In genomic region chr1:245804696-245805095, GRCh38 we compare ENCODE assay signal across 20 cellular contexts.
DNase-seq lines count a peak whose midpoint lies in the region; ATAC-seq, FAIRE-seq and TF ChIP-seq lines count a peak whose summit lies in the region.
"Had no signal": no experiment of that assay in that cellular context is flagged by ENCODE, and none has a peak within 500 bp of the region (broad histone marks: within the 10 kb centered on the region; RNA-seq: fewer than 3 reads in every experiment).

No MANE protein-coding gene starts in this region.

- no peak overlapping the region for H3K56ac ChIP-seq in IMR-90 (ENCODE audit: extremely low read depth, insufficient read depth, low read length)

- no peak overlapping the region for H2BK5ac ChIP-seq in IMR-90 (ENCODE audit: low read depth, low read length, poor library complexity, severe bottlenecking)

- H3K9ac ChIP-seq in IMR-90 (ENCODE audit: low read depth, low read length), result no peak overlapping the region
- H3K9ac ChIP-seq: BLaER1 had no signal

- peaks cover 11% of the 10 kb centered on the region for H3K4me1 ChIP-seq in IMR-90 (ENCODE audit: control insufficient read depth, insufficient read depth, low read length)

- H3K4me2 ChIP-seq in IMR-90 (ENCODE audit: low read depth, low read length), result no peak overlapping the region
- H3K4me2 ChIP-seq: BLaER1, GM23338 had no signal

- no peak overlapping the region for H2AK9ac ChIP-seq in IMR-90 (replicated peaks; ENCODE audit: low read depth, low read length, poor library complexity)

- no peak for TF ChIP-seq CTCF in IMR-90 (conservative IDR thresholded peaks at IDR 0.05; ENCODE audit: low read depth, low read length)

- H3K27ac Mint-ChIP-seq in activated naive CD8-positive, alpha-beta T cell treated with anti-CD3 and anti-CD28 coated beads, Interleukin-2, amount 50 U/mL, for 24 hours, result no peak overlapping the region
- H3K27ac Mint-ChIP-seq: CD14-positive monocyte; CD4-positive, alpha-beta memory T cell; GM23338; HFFc6 had no signal

- 0 out of 2 replicates have a peak overlapping the region, but pooled peaks have one; percentile 2 for H3K4ac ChIP-seq in IMR-90 (ENCODE audit: low read depth, low read length)

- H2BK120ac ChIP-seq in IMR-90 (ENCODE audit: low read depth, low read length), result 0 out of 2 replicates have a peak overlapping the region, but pooled peaks have one; percentile 1

- H3K79me1 ChIP-seq in IMR-90 (ENCODE audit: low read depth in 1 of 2, low read length in 2 of 2), result no peaks in the 10 kb centered on the region

- no peaks in the 10 kb centered on the region for H3K9me3 ChIP-seq in IMR-90 (ENCODE audit: control insufficient read depth, insufficient read depth, low read length)
- H3K9me3 ChIP-seq: BLaER1 had no signal

- H3K23ac ChIP-seq in IMR-90 (ENCODE audit: low read depth, low read length), result no peak overlapping the region

- no peaks in the 10 kb centered on the region for H4K20me1 ChIP-seq in IMR-90 (ENCODE audit: insufficient read depth, low read length)
- H4K20me1 ChIP-seq: BLaER1 had no signal

- TF ChIP-seq POLR2A in IMR-90 (IDR thresholded peaks at IDR 0.05; ENCODE audit: low read depth, low read length), result no peak
- TF ChIP-seq POLR2A in GM12892 (IDR thresholded peaks at IDR 0.05; ENCODE audit: low read depth, low read length), result no peak

- dilution Hi-C loops in IMR-90 (cut with HindIII; ENCODE audit: low sequenced_read_pairs, unreplicated experiment), result no loop called here

- FAIRE-seq in GM12892 (lab: Jason Lieb, UNC), result no peak
- FAIRE-seq: HTR-8/SVneo had no signal

- peaks cover 4% of the 10 kb centered on the region for H3K9me1 ChIP-seq in IMR-90 (ENCODE audit: insufficient read depth, low read length)

- POLR2A ChIA-PET in IMR-90 (lab: Charles Lee; ENCODE audit: unreplicated experiment), result interaction anchor here (0.8 kb wide), 1 partner anchor 19 kb away, joined by 4 read pairs; no protein-coding TSS in a partner anchor

- no peak overlapping the region for H3K4me3 ChIP-seq in IMR-90 (ENCODE audit: insufficient read depth, low read depth, low read length)
- H3K4me3 ChIP-seq: BLaER1, GM23338 had no signal

- no TSS peak for BruUV-seq in IMR-90 (replicated peaks; lab: Mats Ljungman, UMichigan)

- no CpG with 5 or more reads among the region's 4 CpGs for WGBS in IMR-90 (ENCODE audit: extremely low coverage in 2 of 2, insufficient read length in 1 of 2), 2 experiments

- H3K18ac ChIP-seq in IMR-90 (ENCODE audit: low read depth, low read length), result peak overlapping the region; percentile 38; the same call in 1 of the 2 replicates

- TF ChIP-seq RAD21 in IMR-90 (IDR thresholded peaks at IDR 0.05; ENCODE audit: low read length), result no peak

- intact Hi-C loops in IMR-90 (cut with micrococcal nuclease), result loop anchor here (5.0 to 10.0 kb wide), 2 partner anchors 207 to 650 kb away; partner anchors contain the start of gene KIF26B

- H2AK5ac ChIP-seq in IMR-90 (ENCODE audit: low read depth, low read length), result no peak overlapping the region

- peak overlapping the region; percentile 19; the same call in 1 of the 2 replicates for H4K5ac ChIP-seq in IMR-90 (ENCODE audit: low read depth, low read length)

- H2BK20ac ChIP-seq in IMR-90 (ENCODE audit: low read depth, low read length), result 0 out of 2 replicates have a peak overlapping the region, but pooled peaks have one; percentile 0

- ATAC-seq in IMR-90 (ENCODE audit: low read depth) (0 out of 2 replicates have a peak, but pooled peaks have one; percentile 16), HG03139 (IDR thresholded peaks at IDR 0.05; ENCODE audit: unreplicated experiment) (no peak)
- no peak for ATAC-seq in activated naive CD8-positive, alpha-beta T cell treated with anti-CD3 and anti-CD28 coated beads, Interleukin-2, amount 50 U/mL, for 24 hours
- ATAC-seq: GM23338, HCT116 had no signal

- no peak overlapping the region for H2BK15ac ChIP-seq in IMR-90 (ENCODE audit: low read depth, low read length)

- no peak overlapping the region for H2AFZ ChIP-seq in IMR-90 (replicated peaks; ENCODE audit: low read length, poor library complexity)
- H2AFZ ChIP-seq: GM23338 had no signal

- no peak for DNase-seq in IMR-90
- peak; percentile 83 for DNase-seq in amniotic epithelial cell (ENCODE audit: low read depth)
- peak; percentile 37 for DNase-seq in fibroblast of peridontal ligament (ENCODE audit: extremely low read depth)
- no peak for DNase-seq in NCI-H1930 (lab: John Stamatoyannopoulos, UW)
- no peak for DNase-seq in activated naive CD8-positive, alpha-beta T cell treated with anti-CD3 and anti-CD28 coated beads, Interleukin-2, amount 50 U/mL, for 24 hours
- no peak for DNase-seq in GM12892 (ENCODE audit: insufficient read length)
- DNase-seq: 8988T; CD4-positive, alpha-beta memory T cell; DMS153; DMS79; GDM1; H7; HFFc6 had no signal

- H3K4me3 Mint-ChIP-seq in activated naive CD8-positive, alpha-beta T cell treated with anti-CD3 and anti-CD28 coated beads, Interleukin-2, amount 50 U/mL, for 24 hours, result no peak overlapping the region
- H3K4me3 Mint-ChIP-seq: CD14-positive monocyte; CD4-positive, alpha-beta memory T cell; GM23338; HFFc6; IgD-negative memory B cell had no signal

- no peak overlapping the region for H3K27ac ChIP-seq in IMR-90 (ENCODE audit: insufficient read depth, low read length)
- H3K27ac ChIP-seq: BLaER1 had no signal

- peak overlapping the region; percentile 35; the same call in 1 of the 2 replicates for H3K14ac ChIP-seq in IMR-90 (replicated peaks; ENCODE audit: low read depth, low read length)

- H3K4me1 Mint-ChIP-seq in activated naive CD8-positive, alpha-beta T cell treated with anti-CD3 and anti-CD28 coated beads, Interleukin-2, amount 50 U/mL, for 24 hours, result peaks cover 14% of the 10 kb centered on the region

- no peak overlapping the region for H4K8ac ChIP-seq in IMR-90 (ENCODE audit: low read depth in 2 of 2, low read length in 2 of 2)

- peaks cover 5% of the 10 kb centered on the region for H3K36me3 Mint-ChIP-seq in activated naive CD8-positive, alpha-beta T cell treated with anti-CD3 and anti-CD28 coated beads, Interleukin-2, amount 50 U/mL, for 24 hours (ENCODE audit: low read depth)
- H3K36me3 Mint-ChIP-seq: CD14-positive monocyte had no signal

- in situ Hi-C loops in IMR-90 (cut with MboI; ENCODE audit: low sequenced_read_pairs), result no loop called here

- CTCF ChIA-PET in IMR-90 (lab: Yijun Ruan, JAX), result interaction anchor here (0.6 kb wide), 1 partner anchor 148 kb away, joined by 3 read pairs; no protein-coding TSS in a partner anchor

- H3K27me3 ChIP-seq in IMR-90 (ENCODE audit: control insufficient read depth, insufficient read depth, low read length), result no peaks in the 10 kb centered on the region
- H3K27me3 ChIP-seq: BLaER1 had no signal

- no peaks in the 10 kb centered on the region for H3K36me3 ChIP-seq in IMR-90 (ENCODE audit: control insufficient read depth, insufficient read depth, low read length)
- H3K36me3 ChIP-seq: BLaER1 had no signal

- H3K9me3 Mint-ChIP-seq in activated naive CD8-positive, alpha-beta T cell treated with anti-CD3 and anti-CD28 coated beads, Interleukin-2, amount 50 U/mL, for 24 hours, result no peaks in the 10 kb centered on the region
- H3K9me3 Mint-ChIP-seq: CD14-positive monocyte, GM23338, HFFc6, IgD-negative memory B cell had no signal

- H3K27me3 Mint-ChIP-seq in activated naive CD8-positive, alpha-beta T cell treated with anti-CD3 and anti-CD28 coated beads, Interleukin-2, amount 50 U/mL, for 24 hours, result no peaks in the 10 kb centered on the region
- H3K27me3 Mint-ChIP-seq: CD4-positive, alpha-beta memory T cell; IgD-negative memory B cell had no signal

- H4K91ac ChIP-seq in IMR-90 (ENCODE audit: insufficient read depth, low read depth, low read length), result peak overlapping the region; percentile 16; the same call in 1 of the 2 replicates

TF ChIP-seq in IMR-90, 13 proteins besides CTCF, POLR2A, EP300 and RAD21:
- no peak for TF ChIP-seq BHLHE40 (IDR thresholded peaks at IDR 0.05; ENCODE audit: low read depth, low read length)
- no peak for TF ChIP-seq USF2 (IDR thresholded peaks at IDR 0.05; ENCODE audit: low read depth, low read length)
- no peak for TF ChIP-seq CEBPB (IDR thresholded peaks at IDR 0.05; ENCODE audit: low read depth, low read length)
- no peak for TF ChIP-seq MAFK (IDR thresholded peaks at IDR 0.05; ENCODE audit: low read depth, low read length)
- no peak for TF ChIP-seq RCOR1 (IDR thresholded peaks at IDR 0.05; ENCODE audit: insufficient replicate concordance, low read length)
- no peak for TF ChIP-seq ELK1 (IDR thresholded peaks at IDR 0.05; ENCODE audit: borderline replicate concordance, low read depth, low read length)

Comparison
In these comparisons a context has a peak if more than half of its experiments do, and no peak if none do; other contexts are left out.
1. DNase-seq: peak in amniotic epithelial cell (single experiment) and fibroblast of peridontal ligament (single experiment); none in IMR-90 (single experiment), NCI-H1930 (0 of 2), activated naive CD8-positive, alpha-beta T cell treated with anti-CD3 and anti-CD28 coated beads, Interleukin-2, amount 50 U/mL, for 24 hours (single experiment) and GM12892 (single experiment).